In the genomic region with DNA sequence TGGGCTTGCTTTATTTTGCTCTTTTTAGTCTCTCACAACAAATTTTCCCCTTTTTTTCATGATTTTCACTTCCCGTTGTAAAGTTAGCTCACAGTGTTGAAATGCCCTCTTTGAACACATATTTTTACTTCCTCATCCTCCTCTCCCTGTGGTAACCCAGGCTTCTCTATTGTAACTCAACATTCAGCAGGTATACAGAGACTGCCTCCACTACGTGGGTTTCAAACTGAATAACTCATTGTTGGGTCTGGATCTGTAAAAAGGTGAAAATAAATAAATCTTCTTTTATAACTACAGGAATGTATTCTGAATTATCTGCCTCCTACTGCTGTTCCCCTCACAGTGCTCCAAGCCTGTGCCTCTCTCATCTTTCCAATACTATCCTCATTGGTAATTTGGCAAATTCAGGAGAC, we compare ENCODE assay signal across 1 cellular context.
TF ChIP-seq lines count a peak whose summit lies in the region.

No MANE protein-coding gene starts in this region.

TF ChIP-seq in WTC11, 78 proteins besides CTCF, POLR2A, EP300 and RAD21 (continued from another document):
- TF ChIP-seq ESRRA (CRISPR knock-in tag; IDR thresholded peaks at IDR 0.05; ENCODE audit: borderline replicate concordance) (no peak), ZNF263 (CRISPR knock-in tag; IDR thresholded peaks at IDR 0.05; ENCODE audit: low read depth) (no peak), SOX15 (CRISPR knock-in tag; IDR thresholded peaks at IDR 0.05) (no peak), ARID4B (CRISPR knock-in tag; IDR thresholded peaks at IDR 0.05; ENCODE audit: borderline replicate concordance) (no peak), NFYB (CRISPR knock-in tag; conservative IDR thresholded peaks at IDR 0.05; ENCODE audit: low read depth) (no peak), SMAD3 (CRISPR knock-in tag; IDR thresholded peaks at IDR 0.05; ENCODE audit: borderline replicate concordance) (no peak)
TF ChIP-seq in WTC11: peak in this region for 0.
